In the genomic region with DNA sequence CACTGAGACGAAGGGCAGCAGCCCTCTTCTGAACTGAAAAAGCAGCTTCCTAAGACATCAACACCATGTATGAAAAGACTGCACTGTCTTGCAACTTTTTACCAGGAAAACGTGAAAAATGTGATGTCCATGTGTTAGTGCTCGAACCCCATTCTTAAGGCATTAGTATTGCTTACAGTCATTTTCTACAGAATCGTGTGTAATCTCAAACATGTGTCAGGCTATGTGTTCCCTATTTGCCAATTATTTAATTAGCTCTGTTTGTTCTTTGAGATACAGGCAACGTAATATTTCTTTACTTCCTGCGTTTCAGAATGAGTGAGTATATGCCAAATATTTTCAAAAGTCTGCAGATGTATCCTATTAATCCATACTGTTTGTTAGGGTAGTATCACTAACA, we compare ENCODE assay signal across 27 cellular contexts.
DNase-seq lines count a peak whose midpoint lies in the region; ATAC-seq, FAIRE-seq and TF ChIP-seq lines count a peak whose summit lies in the region.
"Had no signal": no experiment of that assay in that cellular context is flagged by ENCODE, and none has a peak within 500 bp of the region (broad histone marks: within the 10 kb centered on the region; RNA-seq: fewer than 3 reads in every experiment).

No MANE protein-coding gene starts in this region.

- H3K4me3 Mint-ChIP-seq in naive B cell: peak overlapping the region in 4 of 8 donors; percentile 4 to 80 (median 75)
- H3K4me3 Mint-ChIP-seq: activated CD4-positive, alpha-beta memory T cell treated with anti-CD3 and anti-CD28 coated beads for 36 hours; activated naive CD8-positive, alpha-beta T cell; type B pancreatic cell had no signal

- FAIRE-seq in GM12878 (lab: Jason Lieb, UNC) (no peak), frontal cortex (lab: Jason Lieb, UNC) (no peak)
- FAIRE-seq: A549, astrocyte had no signal

- CTCF ChIA-PET in GM12878 (lab: Yijun Ruan, JAX): interaction anchor here (1.0 to 6.2 kb wide), 10 partner anchors 16 to 55 kb away, joined by 3 to 75 read pairs (median 20); no protein-coding TSS in a partner anchor

- TF ChIP-seq POLR2A in GM12878 (IDR thresholded peaks at IDR 0.05; ENCODE audit: low read depth, low read length): no peak

- H4K20me1 ChIP-seq in GM23248 (ENCODE audit: insufficient read depth) (no peaks in the 10 kb centered on the region), GM12878 (ENCODE audit: control insufficient read depth, insufficient read depth) (no peaks in the 10 kb centered on the region)

- H3K36me3 Mint-ChIP-seq in naive B cell: peaks cover 22 to 33% of the 10 kb centered on the region in 2 donors
- H3K36me3 Mint-ChIP-seq: activated CD4-positive, alpha-beta memory T cell treated with anti-CD3 and anti-CD28 coated beads for 36 hours; activated naive CD8-positive, alpha-beta T cell had no signal

- H3K4me1 ChIP-seq in GM23248 (ENCODE audit: insufficient read depth) (peaks cover 31% of the 10 kb centered on the region), GM12878 (ENCODE audit: control insufficient read depth, insufficient read depth, low read length) (peaks cover 61% of the 10 kb centered on the region)
- H3K4me1 ChIP-seq: A549 had no signal

- peaks cover 42% of the 10 kb centered on the region for H3F3A ChIP-seq in GM23248 (ENCODE audit: insufficient read depth)

- H3K9me3 Mint-ChIP-seq in naive B cell: no peaks in the 10 kb centered on the region
- H3K9me3 Mint-ChIP-seq: activated CD4-positive, alpha-beta memory T cell treated with anti-CD3 and anti-CD28 coated beads for 36 hours had no signal

- H3K27ac Mint-ChIP-seq in naive B cell: peak overlapping the region; percentile 11 to 97 (median 85)
- H3K27ac Mint-ChIP-seq: activated CD4-positive, alpha-beta memory T cell treated with anti-CD3 and anti-CD28 coated beads for 36 hours; activated naive CD8-positive, alpha-beta T cell had no signal

- SMC1A ChIA-PET in GM12878 (lab: Charles Lee; ENCODE audit: uncharacterized antibody, unreplicated experiment): interaction anchor here (0.9 to 8.4 kb wide), 13 partner anchors 9 to 118 kb away, joined by 3 to 177 read pairs (median 54); no protein-coding TSS in a partner anchor

- H3K27ac ChIP-seq in GM23248 (peak overlapping the region; percentile 46), GM12878 (ENCODE audit: control insufficient read depth, insufficient read depth) (peak overlapping the region; percentile 93)
- H3K27ac ChIP-seq: A549, gastroesophageal sphincter, parathyroid adenoma, right lobe of liver had no signal

- H3K9ac ChIP-seq in GM23248 (no peak overlapping the region), GM12878 (ENCODE audit: control insufficient read depth, insufficient read depth, low read length) (no peak overlapping the region)
- H3K9ac ChIP-seq: parathyroid adenoma had no signal

- H3K27me3 ChIP-seq in GM23248 (replicated peaks; ENCODE audit: insufficient read depth) (no peaks in the 10 kb centered on the region), GM12878 (replicated peaks in 1 of 2; ENCODE audit: control insufficient read depth in 2 of 2, insufficient read depth in 2 of 2, low read length in 1 of 2) (no peaks in the 10 kb centered on the region)
- H3K27me3 ChIP-seq: gastroesophageal sphincter, Peyer's patch, right lobe of liver had no signal

- TF ChIP-seq CTCF in AG09319 (IDR thresholded peaks at IDR 0.05; ENCODE audit: low read depth, low read length) (no peak), GM12878 (IDR thresholded peaks at IDR 0.05 in 2 of 3, conservative IDR thresholded peaks at IDR 0.05 in 1 of 3; ENCODE audit: control insufficient read depth in 2 of 3, extremely low read depth in 1 of 3, insufficient read depth in 1 of 3, low read depth in 3 of 3, low read length in 3 of 3) (no peak)

- no TSS peak for BruUV-seq in GM12878 (replicated peaks; lab: Mats Ljungman, UMichigan)

- RAD21 ChIA-PET in GM12878 (lab: Charles Lee; ENCODE audit: unreplicated experiment): interaction anchor here (0.6 to 6.7 kb wide), 17 partner anchors 8 to 711 kb away, joined by 3 to 93 read pairs (median 22); no protein-coding TSS in a partner anchor

- H3K4me3 ChIP-seq in GM23248: peak overlapping the region; percentile 14; the same call in 1 of the 2 replicates
- H3K4me3 ChIP-seq in GM12878: no peak overlapping the region
- H3K4me3 ChIP-seq: A549, gastroesophageal sphincter, mucosa of descending colon, Peyer's patch, right lobe of liver had no signal

- H3K79me2 ChIP-seq in GM23248 (ENCODE audit: insufficient read depth) (peaks cover 35% of the 10 kb centered on the region), GM12878 (ENCODE audit: control insufficient read depth, insufficient read depth, low read length) (peaks cover 39% of the 10 kb centered on the region)
- H3K79me2 ChIP-seq: parathyroid adenoma had no signal

- no peak for ATAC-seq in GM12878
- no peak for ATAC-seq in naive B cell (ENCODE audit: low read depth in 2 of 2)
- no peak for ATAC-seq in GM21723 (IDR thresholded peaks at IDR 0.05; ENCODE audit: unreplicated experiment)
- ATAC-seq: A549; activated CD4-positive, CD25-positive, alpha-beta regulatory T cell treated with anti-CD3 and anti-CD28 coated beads, Interleukin-2, amount 50 U/mL, for 24 hours; gastroesophageal sphincter; mucosa of descending colon; right lobe of liver had no signal

- H3K9me3 ChIP-seq in GM23248 (ENCODE audit: low read depth): no peaks in the 10 kb centered on the region
- no peaks in the 10 kb centered on the region for H3K9me3 ChIP-seq in GM12878 (replicated peaks; ENCODE audit: control insufficient read depth, insufficient read depth, low read length)
- H3K9me3 ChIP-seq: A549, gastroesophageal sphincter, mucosa of descending colon, Peyer's patch, right lobe of liver had no signal

- DNase-seq in AG09319 (ENCODE audit: extremely low read depth, low read depth): peak; percentile 48
- DNase-seq in GM23248: peak; percentile 79
- no peak for DNase-seq in GM12878 (ENCODE audit: low read depth, low spot score)
- DNase-seq in naive B cell: no peak
- no peak for DNase-seq in NCI-H82 (lab: John Stamatoyannopoulos, UW)
- DNase-seq in globus pallidus (ENCODE audit: low spot score): no peak
- DNase-seq in frontal cortex (ENCODE audit: low spot score in 2 of 2): no peak
- DNase-seq: activated CD4-positive, alpha-beta memory T cell treated with anti-CD3 and anti-CD28 coated beads for 36 hours; activated CD8-positive, alpha-beta memory T cell treated with anti-CD3 and anti-CD28 coated beads, Interleukin-2, amount 50 U/mL, for 48 hours; caudate nucleus; dermis blood vessel endothelial cell; hypothalamus; mucosa of descending colon; NCI-H2171; NCI-H510A treated with DMSO at 0.1 percent for 48 hours; NK-92 treated with Interleukin-12 subunit alpha and Interleukin-12 subunit beta, amount 100 ng/mL, for 24 hours; Peyer's patch; right lobe of liver; T-helper 1 cell had no signal

- no peak overlapping the region for H2AFZ ChIP-seq in GM23248
- no peak overlapping the region for H2AFZ ChIP-seq in GM12878 (ENCODE audit: control insufficient read depth, low read depth, low read length)
- H2AFZ ChIP-seq: parathyroid adenoma had no signal

- no peaks in the 10 kb centered on the region for H3K27me3 Mint-ChIP-seq in naive B cell
- H3K27me3 Mint-ChIP-seq: activated CD4-positive, alpha-beta memory T cell treated with anti-CD3 and anti-CD28 coated beads for 36 hours; activated naive CD8-positive, alpha-beta T cell; type B pancreatic cell had no signal

- TF ChIP-seq EP300 in GM12878 (IDR thresholded peaks at IDR 0.05; ENCODE audit: borderline replicate concordance in 1 of 2, control insufficient read depth in 1 of 2, low read depth in 2 of 2, low read length in 2 of 2): no peak

- 5% methylated on average over 6 of the region's 6 CpGs for WGBS in GM23248 (ENCODE audit: low coverage in 1 of 2, low lambda C conversion rate in 2 of 2, missing lambda C conversion rate in 2 of 2), 2 experiments
- 17% methylated on average over 6 of the region's 6 CpGs for WGBS in GM12878 (ENCODE audit: insufficient coverage, insufficient replicate concordance, low lambda C conversion rate, missing lambda C conversion rate)

- H3K36me3 ChIP-seq in GM23248 (ENCODE audit: low read depth) (peaks cover 11% of the 10 kb centered on the region), GM12878 (ENCODE audit: control insufficient read depth in 2 of 2, insufficient read depth in 2 of 2, low read length in 1 of 2) (peaks cover 9 to 48% of the 10 kb centered on the region in 2 experiments)
- H3K36me3 ChIP-seq: Peyer's patch, right lobe of liver had no signal

- intact Hi-C loops in GM12878 (cut with micrococcal nuclease; ENCODE audit: unreplicated experiment): no loop called here

- no peaks in the 10 kb centered on the region for H3K9me2 ChIP-seq in GM23248 (ENCODE audit: insufficient read depth)

- TF ChIP-seq RAD21 in GM12878 (IDR thresholded peaks at IDR 0.05; ENCODE audit: insufficient read depth, low read depth, low read length): no peak

- H3K4me2 ChIP-seq in GM23248 (ENCODE audit: unreplicated experiment) (peak overlapping the region; percentile 25), GM12878 (ENCODE audit: control insufficient read depth, insufficient read depth) (peak overlapping the region; percentile 86)
- H3K4me2 ChIP-seq: A549 had no signal

- in situ Hi-C loops in GM23248 (cut with MboI): no loop called here
- in situ Hi-C loops in GM12878 (cut with MboI): no loop called here

- POLR2A ChIA-PET in GM12878 (lab: Charles Lee): interaction anchor here (0.6 to 5.3 kb wide), 10 partner anchors 10 to 1295 kb away, joined by 3 to 70 read pairs (median 10); no protein-coding TSS in a partner anchor

- peaks cover 54 to 66% (median 60%) of the 10 kb centered on the region in 3 donors for H3K4me1 Mint-ChIP-seq in naive B cell

TF ChIP-seq in GM12878, 131 proteins besides CTCF, POLR2A, EP300 and RAD21 (continues in another document):
- TF ChIP-seq ZZZ3 (IDR thresholded peaks at IDR 0.05; ENCODE audit: control insufficient read depth, insufficient read length, low read depth) (no peak), SMAD1 (IDR thresholded peaks at IDR 0.05; ENCODE audit: low read depth, partially characterized antibody) (no peak), RUNX3 (IDR thresholded peaks at IDR 0.05; ENCODE audit: low read length) (no peak)

Comparison
In these comparisons a context has a peak if more than half of its experiments do, and no peak if none do; other contexts are left out.
1. DNase-seq: peak in AG09319 (single experiment) and GM23248 (single experiment); none in GM12878 (single experiment), naive B cell (single experiment), NCI-H82 (single experiment), globus pallidus (single experiment) and frontal cortex (0 of 2).